Comparison of ENCODE assay signal across 11 cellular contexts in the genomic region with DNA sequence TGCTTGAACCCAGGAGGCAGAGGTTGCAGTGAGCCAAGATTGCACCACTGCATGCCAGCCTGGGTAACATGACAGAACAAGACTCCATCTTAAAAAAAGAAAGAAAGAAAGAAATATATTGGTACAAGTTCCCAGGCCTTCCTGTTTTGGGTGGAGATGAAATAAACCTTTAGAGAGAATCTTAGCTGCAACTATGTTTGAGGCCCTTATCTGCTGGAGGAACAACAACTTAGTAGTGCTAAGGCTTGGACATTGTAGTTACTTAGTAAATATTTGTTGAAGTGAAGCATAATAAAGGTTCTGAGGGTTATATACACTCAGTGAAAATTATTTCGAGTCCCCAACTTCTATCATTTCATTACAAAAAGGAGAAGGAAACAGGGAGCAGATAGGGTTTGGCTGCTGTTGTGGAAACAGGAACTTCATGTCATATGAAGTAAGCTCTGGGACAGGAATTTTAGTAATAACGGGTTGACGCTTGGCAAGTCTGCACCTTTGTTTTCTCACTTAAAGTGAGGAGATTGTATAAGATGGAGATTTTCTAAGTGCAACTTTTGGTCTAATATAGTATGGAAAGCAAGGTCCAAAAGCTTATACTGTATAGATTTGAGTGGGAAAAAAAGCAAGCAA. TPM values are rescaled to one million over a fixed set of nuclear protein-coding genes. Genes with fewer than 3 reads are reported as not detected.
DNase-seq lines count a peak whose midpoint lies in the region; ATAC-seq and TF ChIP-seq lines count a peak whose summit lies in the region.
"Had no signal": no experiment of that assay in that cellular context is flagged by ENCODE, and none has a peak within 500 bp of the region (broad histone marks: within the 10 kb centered on the region; RNA-seq: fewer than 3 reads in every experiment).

No MANE protein-coding gene starts in this region.

- H3K4me1 ChIP-seq in neutrophil (ENCODE audit: control insufficient read depth in 1 of 2, insufficient read depth in 1 of 2, low read depth in 1 of 2, low read length in 1 of 2) = peaks cover 65 to 87% of the 10 kb centered on the region in 2 experiments
- H3K4me1 ChIP-seq: BE2C, SJCRH30 had no signal

- peak overlapping the region; percentile 13 to 21 for H3K4me3 ChIP-seq in neutrophil (ENCODE audit: low read depth in 1 of 2, low read length in 1 of 2)
- H3K4me3 ChIP-seq: SJCRH30 had no signal

- H3K27me3 Mint-ChIP-seq in CD14-positive monocyte (ENCODE audit: low read depth in 3 of 3) = peaks cover 0 to 4% (median 0%) of the 10 kb centered on the region in 3 donors

- H3K4me3 Mint-ChIP-seq in CD14-positive monocyte = peak overlapping the region; percentile 40 to 65

- no peaks in the 10 kb centered on the region for H3K36me3 ChIP-seq in neutrophil
- H3K36me3 ChIP-seq: BE2C, SJCRH30 had no signal

- no peaks in the 10 kb centered on the region for H3K9me3 Mint-ChIP-seq in CD14-positive monocyte

- H3K27me3 ChIP-seq in neutrophil = no peaks in the 10 kb centered on the region
- H3K27me3 ChIP-seq: BE2C, SJCRH30 had no signal

- peak overlapping the region; percentile 82 for H3K27ac ChIP-seq in RWPE1
- H3K27ac ChIP-seq in neutrophil = peak overlapping the region; percentile 79
- H3K27ac ChIP-seq: SJCRH30 had no signal

- TF ChIP-seq CTCF in CD14-positive monocyte (IDR thresholded peaks at IDR 0.05) (no peak), RWPE1 (conservative IDR thresholded peaks at IDR 0.05; ENCODE audit: low read depth) (no peak), neutrophil (IDR thresholded peaks at IDR 0.05) (no peak)

- H3K9me3 ChIP-seq in neutrophil = no peaks in the 10 kb centered on the region
- H3K9me3 ChIP-seq: BE2C, SJCRH30 had no signal

- DNase-seq in CD14-positive monocyte (ENCODE audit: low spot score) (no peak), RWPE1 (ENCODE audit: low spot score) (no peak), retina (no peak), occipital lobe (lab: John Stamatoyannopoulos, UW) (no peak), COLO829 (ENCODE audit: low spot score) (no peak)
- DNase-seq: BE2C; SJCRH30; stimulated activated CD8-positive, alpha-beta memory T cell treated with anti-CD3 and anti-CD28 coated beads, Interleukin-4, amount 100 ng/mL, for 48 hours had no signal

- ATAC-seq in esophagus mucosa = peak; percentile 23
- no peak for ATAC-seq in GM21723 (IDR thresholded peaks at IDR 0.05; ENCODE audit: unreplicated experiment)

- CTCF ChIA-PET in RWPE1 (lab: Yijun Ruan, JAX) = interaction anchor here (0.9 kb wide), 1 partner anchor 188 kb away, joined by 3 read pairs; no protein-coding TSS in a partner anchor

- H3K36me3 Mint-ChIP-seq in CD14-positive monocyte = peaks cover 0 to 7% of the 10 kb centered on the region in 2 donors

- peak overlapping the region in 2 of 7 donors; percentile 22 to 80 for H3K27ac Mint-ChIP-seq in CD14-positive monocyte

- POLR2A ChIA-PET in RWPE1 (lab: Yijun Ruan, JAX; ENCODE audit: low non-redundant PET) = no interaction called here

- intact Hi-C loops in CD14-positive monocyte (cut with micrococcal nuclease) = loop anchor here in 1 of 2 donors (10.0 kb wide), 1 partner anchor 52 kb away; no protein-coding TSS in a partner anchor

- H3K4me1 Mint-ChIP-seq in CD14-positive monocyte = peaks cover 15% of the 10 kb centered on the region

RNA-seq across cellular contexts. Expression of a gene that starts 40.0 kb away (rescaled TPM):
- polyA plus RNA-seq in CD14-positive monocyte = 10 to 100 TPM; 16.7 to 26.9 TPM
- total RNA-seq in esophagus mucosa (38.1 TPM), occipital lobe (71.3 TPM)
